In the genomic region with DNA sequence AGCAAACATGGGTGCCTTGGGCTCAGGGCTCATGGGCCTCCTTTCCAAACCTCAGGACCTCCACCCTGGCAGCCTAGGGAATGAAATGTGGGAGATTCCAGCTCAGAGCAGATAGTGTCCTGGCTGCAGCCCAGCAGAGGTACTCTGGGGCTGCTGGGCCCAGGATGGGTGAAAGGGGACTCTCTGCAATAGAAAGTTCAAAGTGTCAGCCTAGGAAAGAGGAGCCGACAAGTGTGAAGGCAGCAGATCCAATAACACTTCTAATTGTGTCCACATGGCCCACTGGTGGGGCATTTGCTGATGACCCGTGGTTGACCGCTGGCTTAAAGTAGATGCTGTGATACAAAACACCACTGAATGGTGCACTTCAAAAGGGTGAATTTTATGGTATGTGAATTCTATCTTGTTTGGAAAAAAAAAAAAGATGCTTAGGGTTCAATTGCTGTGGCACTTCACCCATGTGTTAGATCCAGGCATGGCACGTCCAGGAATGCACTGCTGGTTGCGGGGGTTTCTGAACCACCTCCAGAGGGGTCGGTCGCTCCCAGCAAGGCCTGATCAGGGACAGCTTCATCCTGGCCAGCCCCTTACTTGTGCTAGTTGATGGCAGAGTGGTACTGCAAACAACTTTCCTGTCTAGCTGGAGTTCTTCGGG, we compare ENCODE assay signal across 16 cellular contexts. TPM values are rescaled to one million over a fixed set of nuclear protein-coding genes. Genes with fewer than 3 reads are reported as not detected.
DNase-seq lines count a peak whose midpoint lies in the region; ATAC-seq, FAIRE-seq and TF ChIP-seq lines count a peak whose summit lies in the region.
"Had no signal": no experiment of that assay in that cellular context is flagged by ENCODE, and none has a peak within 500 bp of the region (broad histone marks: within the 10 kb centered on the region; RNA-seq: fewer than 3 reads in every experiment).

No MANE protein-coding gene starts in this region.

- H3K4me1 ChIP-seq in cardiac muscle cell (ENCODE audit: low read depth) (peaks cover 13% of the 10 kb centered on the region), esophagus muscularis mucosa (peaks cover 64 to 87% (median 82%) of the 10 kb centered on the region in 4 donors), pancreas (peaks cover 48 to 60% (median 56%) of the 10 kb centered on the region in 3 donors), vagina (peaks cover 82% of the 10 kb centered on the region)

- DNase-seq in cardiac muscle cell (ENCODE audit: low read depth in 1 of 2, low spot score in 1 of 2) (no peak), cardiac septum (ENCODE audit: low spot score) (no peak), esophagus muscularis mucosa (ENCODE audit: extremely low spot score) (no peak), pancreas (peak in 3 of 6 donors; percentile 17 to 55 (median 37)), vagina (ENCODE audit: extremely low spot score in 2 of 2) (no peak), NCI-H2029 treated with DMSO at 0.1 percent for 48 hours (lab: John Stamatoyannopoulos, UW) (no peak)
- DNase-seq in activated CD4-positive, alpha-beta T cell treated with anti-CD3 and anti-CD28 coated beads, Interleukin-2, amount 50 U/mL, for 1 hour = no peak
- DNase-seq: activated CD8-positive, alpha-beta memory T cell treated with anti-CD3 and anti-CD28 coated beads for 24 hours; activated naive CD4-positive, alpha-beta T cell treated with anti-CD3 and anti-CD28 coated beads for 36 hours; dermis blood vessel endothelial cell; stimulated activated naive CD8-positive, alpha-beta T cell treated with anti-CD3 and anti-CD28 coated beads, Interleukin-15, amount 100 ng/mL, for 72 hours; T-helper 17 cell had no signal

- no peak for TF ChIP-seq EP300 in esophagus muscularis mucosa (IDR thresholded peaks at IDR 0.05)

- TF ChIP-seq POLR2A in esophagus muscularis mucosa (IDR thresholded peaks at IDR 0.05; ENCODE audit: low read depth) (no peak), vagina (IDR thresholded peaks at IDR 0.05) (no peak)

- no peak for ATAC-seq in pancreas
- no peak for ATAC-seq in HG02678 (IDR thresholded peaks at IDR 0.05; ENCODE audit: unreplicated experiment)
- ATAC-seq: stimulated activated naive CD8-positive, alpha-beta T cell treated with anti-CD3 and anti-CD28 coated beads, Interleukin-15, amount 100 ng/mL, for 72 hours; T-helper 17 cell had no signal

- no peak overlapping the region for H3K4me3 ChIP-seq in cardiac muscle cell
- no peak overlapping the region for H3K4me3 ChIP-seq in esophagus muscularis mucosa
- no peak overlapping the region for H3K4me3 ChIP-seq in pancreas
- H3K4me3 ChIP-seq in vagina = no peak overlapping the region
- H3K4me3 ChIP-seq: lung had no signal

- no peak for TF ChIP-seq CTCF in cardiac muscle cell (IDR thresholded peaks at IDR 0.05; ENCODE audit: low read depth, low read length)
- no peak for TF ChIP-seq CTCF in esophagus muscularis mucosa (IDR thresholded peaks at IDR 0.05)
- no peak for TF ChIP-seq CTCF in pancreas (IDR thresholded peaks at IDR 0.05)
- TF ChIP-seq CTCF in vagina (IDR thresholded peaks at IDR 0.05) = no peak

- H3K36me3 ChIP-seq in cardiac muscle cell (peaks cover 19% of the 10 kb centered on the region), esophagus muscularis mucosa (peaks cover 31 to 74% (median 50%) of the 10 kb centered on the region in 4 donors), pancreas (peaks cover 0 to 27% (median 0%) of the 10 kb centered on the region in 3 donors), vagina (peaks cover 0 to 33% of the 10 kb centered on the region in 2 donors)

- FAIRE-seq in pancreas (lab: Jason Lieb, UNC) = no peak
- FAIRE-seq: A204.1 had no signal

- intact Hi-C loops in cardiac septum (cut with DNase I) (no loop called here), esophagus muscularis mucosa (cut with DNase I) (no loop called here), pancreas (cut with DNase I) (no loop called here), vagina (cut with DNase I) (no loop called here)

- H3K9me3 ChIP-seq in cardiac muscle cell (ENCODE audit: low read depth) (no peaks in the 10 kb centered on the region), esophagus muscularis mucosa (no peaks in the 10 kb centered on the region), pancreas (no peaks in the 10 kb centered on the region), vagina (no peaks in the 10 kb centered on the region)

- WGBS in esophagus muscularis mucosa = 93% methylated on average over 6 of the region's 8 CpGs
- whole genome bisulfite sequencing in pancreas, 2 donors = 31 to 40% methylated on average over 8 of the region's 8 CpGs

- H3K27me3 ChIP-seq in cardiac muscle cell (no peaks in the 10 kb centered on the region), esophagus muscularis mucosa (no peaks in the 10 kb centered on the region), pancreas (no peaks in the 10 kb centered on the region), vagina (no peaks in the 10 kb centered on the region)

- peak overlapping the region; percentile 43 for H3K27ac ChIP-seq in cardiac muscle cell
- peak overlapping the region; percentile 33 to 97 (median 60) for H3K27ac ChIP-seq in esophagus muscularis mucosa (replicated peaks in 1 of 4)
- peak overlapping the region in 3 of 4 donors; percentile 10 to 77 (median 58) for H3K27ac ChIP-seq in pancreas
- H3K27ac ChIP-seq in vagina = peak overlapping the region; percentile 55
- H3K27ac ChIP-seq: parathyroid adenoma had no signal

RNA-seq across cellular contexts. Expression of gene AMOTL2, which starts 20.9 kb away (rescaled TPM):
- 64.2 and 103 TPM in 2 replicates for total RNA-seq in cardiac muscle cell
- polyA plus RNA-seq in cardiac muscle cell = 26.7 and 32.1 TPM in 2 replicates
- 64.6 TPM for total RNA-seq in cardiac septum
- total RNA-seq in esophagus muscularis mucosa = 100 to 1,000 TPM; 111 to 313 (median 155) TPM
- total RNA-seq in pancreas = 10 to 100 TPM; 25.3 to 35.7 (median 32.4) TPM
- 10 to 100 TPM; 11.9 to 17.9 TPM for polyA plus RNA-seq in pancreas
- 60.6 TPM for total RNA-seq in vagina
- total RNA-seq: T-helper 17 cell had no signal
